ENCODE assay signal across 8 cellular contexts in the genomic region with DNA sequence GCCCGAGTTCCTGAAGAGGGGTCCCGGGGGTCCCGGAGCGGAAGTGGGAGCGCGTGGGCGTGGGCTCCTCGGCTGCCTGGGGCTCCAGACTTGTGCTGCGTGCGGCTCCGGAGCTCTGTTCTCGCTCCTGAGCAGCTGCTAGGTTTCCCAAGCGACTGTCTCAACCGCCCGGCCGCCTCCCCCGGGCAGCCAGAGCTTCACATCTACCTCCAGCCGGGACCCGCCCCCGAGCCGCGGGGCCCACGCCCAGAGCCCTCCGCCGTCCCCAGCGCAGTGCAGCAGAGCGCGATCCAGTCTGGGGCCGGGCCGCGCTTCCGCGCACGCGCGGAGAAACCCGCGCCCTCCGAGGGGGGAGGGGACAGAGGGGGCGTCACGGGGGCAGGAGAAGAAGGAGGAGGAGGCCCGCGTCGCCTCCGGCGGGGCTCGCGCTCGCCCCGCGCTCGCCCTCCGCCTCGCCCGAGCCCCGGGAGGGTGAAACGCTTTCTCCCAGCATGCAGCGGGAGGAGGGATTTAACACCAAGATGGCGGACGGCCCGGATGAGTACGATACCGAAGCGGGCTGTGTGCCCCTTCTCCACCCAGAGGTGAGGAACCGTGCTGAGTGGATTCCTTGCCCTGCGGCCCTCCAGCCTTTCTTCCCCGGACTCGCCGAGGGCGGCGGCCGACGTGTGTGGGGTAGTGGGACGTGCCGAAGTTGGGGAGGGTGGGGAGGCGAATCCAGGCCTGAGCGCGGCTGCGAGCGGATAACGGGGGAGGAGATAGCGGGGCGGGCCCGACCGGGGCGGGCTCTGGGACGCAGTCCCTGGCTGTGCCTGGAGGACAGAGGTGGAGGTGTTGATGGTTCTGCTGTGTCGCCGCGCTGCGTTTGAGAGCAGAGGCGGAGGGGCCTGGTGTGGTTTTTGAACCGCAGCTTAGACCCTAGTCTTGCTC. TPM values are rescaled to one million over a fixed set of nuclear protein-coding genes. Genes with fewer than 3 reads are reported as not detected.
DNase-seq lines count a peak whose midpoint lies in the region; ATAC-seq, FAIRE-seq and TF ChIP-seq lines count a peak whose summit lies in the region.

A gene with protein sequence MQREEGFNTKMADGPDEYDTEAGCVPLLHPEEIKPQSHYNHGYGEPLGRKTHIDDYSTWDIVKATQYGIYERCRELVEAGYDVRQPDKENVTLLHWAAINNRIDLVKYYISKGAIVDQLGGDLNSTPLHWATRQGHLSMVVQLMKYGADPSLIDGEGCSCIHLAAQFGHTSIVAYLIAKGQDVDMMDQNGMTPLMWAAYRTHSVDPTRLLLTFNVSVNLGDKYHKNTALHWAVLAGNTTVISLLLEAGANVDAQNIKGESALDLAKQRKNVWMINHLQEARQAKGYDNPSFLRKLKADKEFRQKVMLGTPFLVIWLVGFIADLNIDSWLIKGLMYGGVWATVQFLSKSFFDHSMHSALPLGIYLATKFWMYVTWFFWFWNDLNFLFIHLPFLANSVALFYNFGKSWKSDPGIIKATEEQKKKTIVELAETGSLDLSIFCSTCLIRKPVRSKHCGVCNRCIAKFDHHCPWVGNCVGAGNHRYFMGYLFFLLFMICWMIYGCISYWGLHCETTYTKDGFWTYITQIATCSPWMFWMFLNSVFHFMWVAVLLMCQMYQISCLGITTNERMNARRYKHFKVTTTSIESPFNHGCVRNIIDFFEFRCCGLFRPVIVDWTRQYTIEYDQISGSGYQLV (plus strand): TSS at position 370 of the 930 bp plus-strand sequence. CDS start 122 bp downstream, at position 492.

- H3K4me2 ChIP-seq in OCI-LY3 (ENCODE audit: low read length) (peak within 1 kb of the TSS; percentile 90), endothelial cell of umbilical vein (ENCODE audit: insufficient read depth, low read length) (peak within 1 kb of the TSS; percentile 90)

- FAIRE-seq in D721Med (lab: Jason Lieb, UNC) (no peak), endothelial cell of umbilical vein (lab: Jason Lieb, UNC) (peak; percentile 77)

- H3K79me2 ChIP-seq in OCI-LY3 (ENCODE audit: low read length) (peaks cover 49% of the 10 kb centered on the region), endothelial cell of umbilical vein (ENCODE audit: control insufficient read depth, insufficient read depth, low read length) (peaks cover 44% of the 10 kb centered on the region)

- H3K4me3 ChIP-seq in OCI-LY3 (ENCODE audit: low read length) (peak within 1 kb of the TSS; percentile 83), endothelial cell of umbilical vein (replicated peaks in 1 of 3; ENCODE audit: insufficient read depth in 1 of 3, low read depth in 1 of 3, low read length in 3 of 3) (peak within 1 kb of the TSS; percentile 75 to 88 (median 75))

- H3K4me1 ChIP-seq in OCI-LY3 (ENCODE audit: low read length) (peaks cover 27% of the 10 kb centered on the region), endothelial cell of umbilical vein (ENCODE audit: control insufficient read depth, extremely low read depth, insufficient read depth, low read length) (peaks cover 17% of the 10 kb centered on the region)

- no peaks in the 10 kb centered on the region for H3K9me1 ChIP-seq in endothelial cell of umbilical vein (replicated peaks; ENCODE audit: control insufficient read depth, extremely low read depth, insufficient read depth, low read length)

- no peaks in the 10 kb centered on the region for H3K36me3 ChIP-seq in OCI-LY3 (replicated peaks; ENCODE audit: low read depth, low read length)
- no peaks in the 10 kb centered on the region for H3K36me3 ChIP-seq in endothelial cell of umbilical vein (ENCODE audit: control insufficient read depth in 2 of 2, extremely low read depth in 1 of 2, insufficient read depth in 2 of 2, low read length in 2 of 2)

- peak within 1 kb of the TSS; percentile 80 for H3K27ac ChIP-seq in OCI-LY3 (ENCODE audit: low read length)
- H3K27ac ChIP-seq in endothelial cell of umbilical vein (ENCODE audit: insufficient read depth, low read depth, low read length) = peak within 1 kb of the TSS; percentile 91

- H3K9ac ChIP-seq in OCI-LY3 (ENCODE audit: low read length) (peak within 1 kb of the TSS; percentile 85), endothelial cell of umbilical vein (replicated peaks; ENCODE audit: extremely low read depth, insufficient read depth, low read length) (peak within 1 kb of the TSS; percentile 91)

- BruUV-seq in endothelial cell of umbilical vein (replicated peaks; lab: Mats Ljungman, UMichigan) = TSS peak; percentile 71

- H4K20me1 ChIP-seq in OCI-LY3 (ENCODE audit: insufficient read depth, low read length) (peaks cover 26% of the 10 kb centered on the region), endothelial cell of umbilical vein (replicated peaks; ENCODE audit: control insufficient read depth, extremely low read depth, insufficient read depth, low read length) (no peaks in the 10 kb centered on the region)

- ATAC-seq in GM21526 (IDR thresholded peaks at IDR 0.05; ENCODE audit: low FRiP score, unreplicated experiment) = peak; percentile 92

- CTCF ChIA-PET in endothelial cell of umbilical vein (lab: Charles Lee) = interaction anchor here (0.7 to 1.9 kb wide), 6 partner anchors 26 to 846 kb away, joined by 3 to 6 read pairs (median 4); no protein-coding TSS in a partner anchor

- DNase-seq in D721Med (ENCODE audit: insufficient read length, low spot score) (peak; percentile 42), HuH-7.5 (ENCODE audit: low spot score) (peak; percentile 79), endothelial cell of umbilical vein (ENCODE audit: low read depth, low spot score) (peak; percentile 95), midbrain (lab: John Stamatoyannopoulos, UW) (peak; percentile 92)
- peak; percentile 95 for DNase-seq in activated CD8-positive, alpha-beta memory T cell treated with anti-CD3 and anti-CD28 coated beads, Interleukin-2, amount 50 U/mL, for 48 hours
- peak; percentile 87 to 88 for DNase-seq in stimulated activated CD8-positive, alpha-beta memory T cell treated with anti-CD3 and anti-CD28 coated beads, Interleukin-15, amount 100 ng/mL, for 48 hours (ENCODE audit: low read depth in 2 of 2)

- peak; percentile 82 for TF ChIP-seq POLR2A in endothelial cell of umbilical vein (IDR thresholded peaks at IDR 0.05; ENCODE audit: low read depth, low read length)

- dilution Hi-C loops in endothelial cell of umbilical vein (cut with MboI; ENCODE audit: extremely low pct_ligation_motif_present, low sequenced_read_pairs) = no loop called here

- intact Hi-C loops in endothelial cell of umbilical vein (cut with micrococcal nuclease) = loop anchor here (1.0 to 2.0 kb wide), 3 partner anchors 75 to 205 kb away; a partner anchor contains a TSS

- H2AFZ ChIP-seq in OCI-LY3 (ENCODE audit: low read depth, low read length) (peak within 1 kb of the TSS; percentile 96), endothelial cell of umbilical vein (ENCODE audit: low read depth, low read length) (peak within 1 kb of the TSS; percentile 99)

- POLR2A ChIA-PET in endothelial cell of umbilical vein (lab: Charles Lee) = interaction anchor here (1.6 kb wide), 1 partner anchor 76 kb away, joined by 4 read pairs; no protein-coding TSS in a partner anchor

- H3K9me3 ChIP-seq in OCI-LY3 (ENCODE audit: insufficient read depth, low read length) = no peaks in the 10 kb centered on the region
- no peaks in the 10 kb centered on the region for H3K9me3 ChIP-seq in endothelial cell of umbilical vein (replicated peaks; ENCODE audit: control insufficient read depth, insufficient read depth, low read length)

- H3K27me3 ChIP-seq in OCI-LY3 (ENCODE audit: low read depth, low read length) (no peaks in the 10 kb centered on the region), endothelial cell of umbilical vein (ENCODE audit: control insufficient read depth in 2 of 2, insufficient read depth in 2 of 2, low read length in 2 of 2) (no peaks in the 10 kb centered on the region)

- TF ChIP-seq CTCF in D721Med (IDR thresholded peaks at IDR 0.05; ENCODE audit: insufficient read depth, missing control alignments) = no peak
- TF ChIP-seq CTCF in OCI-LY3 (IDR thresholded peaks at IDR 0.05; ENCODE audit: low read depth, low read length) = no peak
- TF ChIP-seq CTCF in endothelial cell of umbilical vein (IDR thresholded peaks at IDR 0.05; ENCODE audit: extremely low read depth in 1 of 2, insufficient read depth in 1 of 2, low read depth in 1 of 2, low read length in 2 of 2) = no peak

TF ChIP-seq in endothelial cell of umbilical vein, 7 proteins besides CTCF, POLR2A, EP300 and RAD21:
- TF ChIP-seq, protein P1, sequence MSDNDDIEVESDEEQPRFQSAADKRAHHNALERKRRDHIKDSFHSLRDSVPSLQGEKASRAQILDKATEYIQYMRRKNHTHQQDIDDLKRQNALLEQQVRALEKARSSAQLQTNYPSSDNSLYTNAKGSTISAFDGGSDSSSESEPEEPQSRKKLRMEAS (IDR thresholded peaks at IDR 0.05; ENCODE audit: insufficient read depth, insufficient read length) = peak; percentile 1
- peak; percentile 71 for TF ChIP-seq POLR2AphosphoS5 (IDR thresholded peaks at IDR 0.05; ENCODE audit: insufficient read depth, low read depth, low read length)
- no peak for TF ChIP-seq FOS (IDR thresholded peaks at IDR 0.05; ENCODE audit: borderline replicate concordance, insufficient read depth, low read length)

RNA-seq across cellular contexts. Expression of the gene that starts here (rescaled TPM):
- 23.6 and 26.9 TPM in 2 replicates for total RNA-seq in endothelial cell of umbilical vein
- 14.9 and 21.2 TPM in 2 replicates for polyA plus RNA-seq in endothelial cell of umbilical vein
- polyA plus RNA-seq in endothelial cell of umbilical vein (2011; cell fraction: cytosol; rRNA removed) = 6.6 and 10.1 TPM in 2 replicates
- polyA plus RNA-seq in endothelial cell of umbilical vein (2011; cell fraction: nucleus; rRNA removed) = 103 and 106 TPM in 2 replicates
- polyA plus RNA-seq in endothelial cell of umbilical vein (2012) = 16.6 and 23.0 TPM in 2 replicates
- 97.9 and 99.6 TPM in 2 replicates for polyA minus RNA-seq in endothelial cell of umbilical vein
- 18.2 TPM for polyA minus RNA-seq in endothelial cell of umbilical vein (2011; cell fraction: cytosol; rRNA and poly(A)+ RNA removed)
- 115 and 158 TPM in 2 replicates for polyA minus RNA-seq in endothelial cell of umbilical vein (2011; cell fraction: nucleus; rRNA and poly(A)+ RNA removed)

Comparison
In these comparisons a context has a peak if more than half of its experiments do, and no peak if none do; other contexts are left out.
1. Peak in every context shown above with its lines: DNase-seq, ATAC-seq, H3K4me3 ChIP-seq and H3K27ac ChIP-seq.
2. DNase-seq: peak in every context shown above with its lines; median percentile 95 in activated CD8-positive, alpha-beta memory T cell treated with anti-CD3 and anti-CD28 coated beads, Interleukin-2, amount 50 U/mL, for 48 hours; 95 in endothelial cell of umbilical vein; 92 in midbrain; 88 in stimulated activated CD8-positive, alpha-beta memory T cell treated with anti-CD3 and anti-CD28 coated beads, Interleukin-15, amount 100 ng/mL, for 48 hours; 79 in HuH-7.5; 42 in D721Med.